1 cellular context compared by ENCODE assay signal in genomic region chr2:162074579-162074922, GRCh38.
TF ChIP-seq lines count a peak whose summit lies in the region.

No MANE protein-coding gene starts in this region.

TF ChIP-seq in SK-N-SH, 30 proteins besides CTCF, POLR2A, EP300 and RAD21 (continued from another document):
- TF ChIP-seq, protein P1, sequence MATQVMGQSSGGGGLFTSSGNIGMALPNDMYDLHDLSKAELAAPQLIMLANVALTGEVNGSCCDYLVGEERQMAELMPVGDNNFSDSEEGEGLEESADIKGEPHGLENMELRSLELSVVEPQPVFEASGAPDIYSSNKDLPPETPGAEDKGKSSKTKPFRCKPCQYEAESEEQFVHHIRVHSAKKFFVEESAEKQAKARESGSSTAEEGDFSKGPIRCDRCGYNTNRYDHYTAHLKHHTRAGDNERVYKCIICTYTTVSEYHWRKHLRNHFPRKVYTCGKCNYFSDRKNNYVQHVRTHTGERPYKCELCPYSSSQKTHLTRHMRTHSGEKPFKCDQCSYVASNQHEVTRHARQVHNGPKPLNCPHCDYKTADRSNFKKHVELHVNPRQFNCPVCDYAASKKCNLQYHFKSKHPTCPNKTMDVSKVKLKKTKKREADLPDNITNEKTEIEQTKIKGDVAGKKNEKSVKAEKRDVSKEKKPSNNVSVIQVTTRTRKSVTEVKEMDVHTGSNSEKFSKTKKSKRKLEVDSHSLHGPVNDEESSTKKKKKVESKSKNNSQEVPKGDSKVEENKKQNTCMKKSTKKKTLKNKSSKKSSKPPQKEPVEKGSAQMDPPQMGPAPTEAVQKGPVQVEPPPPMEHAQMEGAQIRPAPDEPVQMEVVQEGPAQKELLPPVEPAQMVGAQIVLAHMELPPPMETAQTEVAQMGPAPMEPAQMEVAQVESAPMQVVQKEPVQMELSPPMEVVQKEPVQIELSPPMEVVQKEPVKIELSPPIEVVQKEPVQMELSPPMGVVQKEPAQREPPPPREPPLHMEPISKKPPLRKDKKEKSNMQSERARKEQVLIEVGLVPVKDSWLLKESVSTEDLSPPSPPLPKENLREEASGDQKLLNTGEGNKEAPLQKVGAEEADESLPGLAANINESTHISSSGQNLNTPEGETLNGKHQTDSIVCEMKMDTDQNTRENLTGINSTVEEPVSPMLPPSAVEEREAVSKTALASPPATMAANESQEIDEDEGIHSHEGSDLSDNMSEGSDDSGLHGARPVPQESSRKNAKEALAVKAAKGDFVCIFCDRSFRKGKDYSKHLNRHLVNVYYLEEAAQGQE (IDR thresholded peaks at IDR 0.05; ENCODE audit: low read depth, low read length), result no peak
- TF ChIP-seq NFIC (IDR thresholded peaks at IDR 0.05; ENCODE audit: borderline replicate concordance), result no peak
